Comparison of ENCODE assay signal across 1 cellular context in genomic region chr7:21500117-21500516, GRCh38.
TF ChIP-seq lines count a peak whose summit lies in the region.

No MANE protein-coding gene starts in this region.

TF ChIP-seq in GM23338, 12 proteins besides CTCF, POLR2A, EP300 and RAD21 (continued from another document):
- TF ChIP-seq ZNF462 (CRISPR knock-in tag; IDR thresholded peaks at IDR 0.05) (no peak), STAT1 (IDR thresholded peaks at IDR 0.05; ENCODE audit: unreplicated experiment) (no peak), EZH2 (IDR thresholded peaks at IDR 0.05; ENCODE audit: low read depth, unreplicated experiment) (no peak), CREB1 (CRISPR knock-in tag; IDR thresholded peaks at IDR 0.05; ENCODE audit: low read depth) (no peak), POLR2AphosphoS5 (IDR thresholded peaks at IDR 0.05; ENCODE audit: low read depth) (no peak), ZNF114 (CRISPR knock-in tag; IDR thresholded peaks at IDR 0.05) (no peak), JUNB (IDR thresholded peaks at IDR 0.05; ENCODE audit: unreplicated experiment) (no peak), ZNF331 (CRISPR knock-in tag; IDR thresholded peaks at IDR 0.05; ENCODE audit: low read depth) (no peak), NANOG (IDR thresholded peaks at IDR 0.05; ENCODE audit: borderline replicate concordance) (no peak)
- TF ChIP-seq, protein P1, sequence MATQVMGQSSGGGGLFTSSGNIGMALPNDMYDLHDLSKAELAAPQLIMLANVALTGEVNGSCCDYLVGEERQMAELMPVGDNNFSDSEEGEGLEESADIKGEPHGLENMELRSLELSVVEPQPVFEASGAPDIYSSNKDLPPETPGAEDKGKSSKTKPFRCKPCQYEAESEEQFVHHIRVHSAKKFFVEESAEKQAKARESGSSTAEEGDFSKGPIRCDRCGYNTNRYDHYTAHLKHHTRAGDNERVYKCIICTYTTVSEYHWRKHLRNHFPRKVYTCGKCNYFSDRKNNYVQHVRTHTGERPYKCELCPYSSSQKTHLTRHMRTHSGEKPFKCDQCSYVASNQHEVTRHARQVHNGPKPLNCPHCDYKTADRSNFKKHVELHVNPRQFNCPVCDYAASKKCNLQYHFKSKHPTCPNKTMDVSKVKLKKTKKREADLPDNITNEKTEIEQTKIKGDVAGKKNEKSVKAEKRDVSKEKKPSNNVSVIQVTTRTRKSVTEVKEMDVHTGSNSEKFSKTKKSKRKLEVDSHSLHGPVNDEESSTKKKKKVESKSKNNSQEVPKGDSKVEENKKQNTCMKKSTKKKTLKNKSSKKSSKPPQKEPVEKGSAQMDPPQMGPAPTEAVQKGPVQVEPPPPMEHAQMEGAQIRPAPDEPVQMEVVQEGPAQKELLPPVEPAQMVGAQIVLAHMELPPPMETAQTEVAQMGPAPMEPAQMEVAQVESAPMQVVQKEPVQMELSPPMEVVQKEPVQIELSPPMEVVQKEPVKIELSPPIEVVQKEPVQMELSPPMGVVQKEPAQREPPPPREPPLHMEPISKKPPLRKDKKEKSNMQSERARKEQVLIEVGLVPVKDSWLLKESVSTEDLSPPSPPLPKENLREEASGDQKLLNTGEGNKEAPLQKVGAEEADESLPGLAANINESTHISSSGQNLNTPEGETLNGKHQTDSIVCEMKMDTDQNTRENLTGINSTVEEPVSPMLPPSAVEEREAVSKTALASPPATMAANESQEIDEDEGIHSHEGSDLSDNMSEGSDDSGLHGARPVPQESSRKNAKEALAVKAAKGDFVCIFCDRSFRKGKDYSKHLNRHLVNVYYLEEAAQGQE (IDR thresholded peaks at IDR 0.05; ENCODE audit: unreplicated experiment), result no peak
